In genomic region chr1:39498096-39498710, GRCh38 we compare ENCODE assay signal across 3 cellular contexts. TPM values are rescaled to one million over a fixed set of nuclear protein-coding genes. Genes with fewer than 3 reads are reported as not detected.
"Had no signal": no experiment of that assay in that cellular context is flagged by ENCODE, and none has a peak within 500 bp of the region (broad histone marks: within the 10 kb centered on the region; RNA-seq: fewer than 3 reads in every experiment).

No MANE protein-coding gene starts in this region.

RNA-seq across cellular contexts. Expression of gene BMP8A, which starts 6.8 kb away (rescaled TPM):
- total RNA-seq: HT1080, M059J, SK-MEL-5 had no signal
